In the genomic region with DNA sequence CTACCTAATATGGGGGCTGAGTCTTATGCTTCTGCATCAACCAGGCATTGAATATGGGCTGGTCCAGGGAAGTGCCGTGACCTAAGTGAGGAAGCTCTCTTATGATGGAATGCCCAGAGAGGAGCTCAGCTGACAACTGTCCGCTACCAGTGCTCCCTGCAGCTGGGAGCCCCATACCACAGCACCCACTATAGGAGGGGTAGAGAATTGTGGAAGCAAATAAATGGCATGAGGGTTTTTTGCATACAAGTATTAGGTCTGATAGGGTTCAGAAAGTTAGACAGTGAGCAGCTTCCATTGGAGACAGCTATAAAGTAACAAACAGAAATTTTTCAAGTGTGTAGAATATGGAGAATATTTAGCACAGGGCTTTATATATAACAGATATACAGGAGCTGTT, we compare ENCODE assay signal across 17 cellular contexts. TPM values are rescaled to one million over a fixed set of nuclear protein-coding genes. Genes with fewer than 3 reads are reported as not detected.
A peak's percentile ranks its signal among the peaks of the same experiment; 100 is the strongest.
DNase-seq lines count a peak whose midpoint lies in the region; FAIRE-seq and TF ChIP-seq lines count a peak whose summit lies in the region.
"Had no signal": no experiment of that assay in that cellular context is flagged by ENCODE, and none has a peak within 500 bp of the region (broad histone marks: within the 10 kb centered on the region; RNA-seq: fewer than 3 reads in every experiment).

No MANE protein-coding gene starts in this region.

- dilution Hi-C loops in keratinocyte (cut with MboI; ENCODE audit: extremely low pct_ligation_motif_present, low sequenced_read_pairs): no loop called here

- H3K9me3 ChIP-seq in keratinocyte (ENCODE audit: control insufficient read depth, low read depth, low read length) (no peaks in the 10 kb centered on the region), kidney (ENCODE audit: control insufficient read depth in 1 of 2, low read length in 2 of 2) (no peaks in the 10 kb centered on the region)
- H3K9me3 ChIP-seq: lower lobe of right lung, suprapubic skin had no signal

- no peaks in the 10 kb centered on the region for H3K27me3 Mint-ChIP-seq in activated T-cell treated with anti-CD3 and anti-CD28 coated beads, Interleukin-2, amount 50 U/mL, for 24 hours
- peaks cover 4% of the 10 kb centered on the region for H3K27me3 Mint-ChIP-seq in HFFc6 (ENCODE audit: insufficient read depth)
- peaks cover 2% of the 10 kb centered on the region for H3K27me3 Mint-ChIP-seq in activated naive CD8-positive, alpha-beta T cell treated with anti-CD3 and anti-CD28 coated beads for 36 hours
- no peaks in the 10 kb centered on the region for H3K27me3 Mint-ChIP-seq in activated CD4-positive, alpha-beta memory T cell treated with anti-CD3 and anti-CD28 coated beads, Interleukin-2, amount 10 ng/mL, durations not matched to agents 7 days and 5 days

- CTCF ChIA-PET in activated CD4-positive, alpha-beta memory T cell treated with anti-CD3 and anti-CD28 coated beads, Interleukin-2, amount 10 ng/mL, durations not matched to agents 7 days and 5 days (lab: Charles Lee): interaction anchor here (0.8 to 1.9 kb wide), 4 partner anchors 9 to 70 kb away, joined by 3 to 5 read pairs (median 3); no protein-coding TSS in a partner anchor

- H3K9me3 Mint-ChIP-seq in activated T-cell treated with anti-CD3 and anti-CD28 coated beads, Interleukin-2, amount 50 U/mL, for 24 hours: no peaks in the 10 kb centered on the region
- H3K9me3 Mint-ChIP-seq in HFFc6: no peaks in the 10 kb centered on the region
- H3K9me3 Mint-ChIP-seq in activated naive CD8-positive, alpha-beta T cell treated with anti-CD3 and anti-CD28 coated beads for 36 hours: no peaks in the 10 kb centered on the region
- no peaks in the 10 kb centered on the region for H3K9me3 Mint-ChIP-seq in activated CD4-positive, alpha-beta memory T cell treated with anti-CD3 and anti-CD28 coated beads, Interleukin-2, amount 10 ng/mL, durations not matched to agents 7 days and 5 days
- H3K9me3 Mint-ChIP-seq: nephron had no signal

- no peaks in the 10 kb centered on the region for H4K20me1 ChIP-seq in keratinocyte (ENCODE audit: control insufficient read depth, extremely low read depth, insufficient read depth, low read length)

- peaks cover 67% of the 10 kb centered on the region for H3K79me2 ChIP-seq in keratinocyte (ENCODE audit: control insufficient read depth, insufficient read depth, low read length)

- H3K4me1 Mint-ChIP-seq in activated T-cell treated with anti-CD3 and anti-CD28 coated beads, Interleukin-2, amount 50 U/mL, for 24 hours (ENCODE audit: low read depth): peaks cover 51% of the 10 kb centered on the region
- H3K4me1 Mint-ChIP-seq in HFFc6 (ENCODE audit: low read depth): peaks cover 61% of the 10 kb centered on the region
- peaks cover 48% of the 10 kb centered on the region for H3K4me1 Mint-ChIP-seq in activated naive CD8-positive, alpha-beta T cell treated with anti-CD3 and anti-CD28 coated beads for 36 hours
- H3K4me1 Mint-ChIP-seq in activated CD4-positive, alpha-beta memory T cell treated with anti-CD3 and anti-CD28 coated beads, Interleukin-2, amount 10 ng/mL, durations not matched to agents 7 days and 5 days: peaks cover 47% of the 10 kb centered on the region

- peak overlapping the region; percentile 41 for H3K27ac Mint-ChIP-seq in activated T-cell treated with anti-CD3 and anti-CD28 coated beads, Interleukin-2, amount 50 U/mL, for 24 hours
- no peak overlapping the region for H3K27ac Mint-ChIP-seq in HFFc6
- H3K27ac Mint-ChIP-seq in activated naive CD8-positive, alpha-beta T cell treated with anti-CD3 and anti-CD28 coated beads for 36 hours: peak overlapping the region; percentile 32
- H3K27ac Mint-ChIP-seq in activated CD4-positive, alpha-beta memory T cell treated with anti-CD3 and anti-CD28 coated beads, Interleukin-2, amount 10 ng/mL, durations not matched to agents 7 days and 5 days: no peak overlapping the region

- H3K4me1 ChIP-seq in keratinocyte (ENCODE audit: control insufficient read depth, extremely low read depth, insufficient read depth, low read length) (peaks cover 17% of the 10 kb centered on the region), kidney (ENCODE audit: control insufficient read depth in 1 of 2, insufficient read depth in 1 of 2, low read depth in 1 of 2, low read length in 2 of 2) (peaks cover 4 to 15% of the 10 kb centered on the region in 2 donors)

- H2AFZ ChIP-seq in keratinocyte (ENCODE audit: control insufficient read depth, low read length): no peak overlapping the region

- peaks cover 3% of the 10 kb centered on the region for H3K9me1 ChIP-seq in keratinocyte (ENCODE audit: control insufficient read depth, extremely low read depth, insufficient read depth, low read length)

- H3K27ac ChIP-seq in keratinocyte (ENCODE audit: control insufficient read depth, insufficient read depth, low read length) (no peak overlapping the region), kidney (ENCODE audit: low read depth in 2 of 2, low read length in 2 of 2) (no peak overlapping the region)
- H3K27ac ChIP-seq: lower lobe of right lung, suprapubic skin had no signal

- H3K9ac ChIP-seq in keratinocyte (ENCODE audit: control insufficient read depth, extremely low read depth, insufficient read depth, low read length) (no peak overlapping the region), kidney (ENCODE audit: low read length in 2 of 2) (no peak overlapping the region)

- intact Hi-C loops in kidney (cut with DNase I): no loop called here

- POLR2A ChIA-PET in activated CD4-positive, alpha-beta memory T cell treated with anti-CD3 and anti-CD28 coated beads, Interleukin-2, amount 10 ng/mL, durations not matched to agents 7 days and 5 days (lab: Charles Lee): no interaction called here

- H3K4me3 ChIP-seq in keratinocyte (ENCODE audit: control insufficient read depth in 2 of 3, extremely low read depth in 1 of 3, insufficient read depth in 2 of 3, low read depth in 1 of 3, low read length in 3 of 3) (no peak overlapping the region), kidney (ENCODE audit: low read length in 2 of 2) (no peak overlapping the region)
- H3K4me3 ChIP-seq: lower lobe of right lung, suprapubic skin had no signal

- DNase-seq in activated T-cell treated with anti-CD3 and anti-CD28 coated beads, Interleukin-2, amount 50 U/mL, for 24 hours: no peak
- DNase-seq in activated T-cell treated with anti-CD3 and anti-CD28 coated beads for 4 hours (no peak), HFFc6 (no peak), keratinocyte (ENCODE audit: low read depth, low spot score) (no peak), kidney (no peak), dedifferentiated amniotic fluid mesenchymal stem cell (ENCODE audit: extremely low spot score) (no peak)
- DNase-seq in activated naive CD8-positive, alpha-beta T cell treated with anti-CD3 and anti-CD28 coated beads for 36 hours: no peak
- no peak for DNase-seq in activated CD4-positive, alpha-beta memory T cell treated with anti-CD3 and anti-CD28 coated beads, Interleukin-2, amount 10 ng/mL, durations not matched to agents 7 days and 5 days
- DNase-seq: ACHN; activated T-cell treated with anti-CD3 and anti-CD28 coated beads, Interleukin-2, amount 50 U/mL, for 1 hour; lower lobe of right lung; NCI-H1930; NCI-H526 had no signal

- no peaks in the 10 kb centered on the region for H3K27me3 ChIP-seq in keratinocyte (ENCODE audit: control insufficient read depth, extremely low read depth, insufficient read depth, low read length)
- H3K27me3 ChIP-seq: suprapubic skin had no signal

- no peak overlapping the region for H3K4me3 Mint-ChIP-seq in activated T-cell treated with anti-CD3 and anti-CD28 coated beads, Interleukin-2, amount 50 U/mL, for 24 hours
- no peak overlapping the region for H3K4me3 Mint-ChIP-seq in HFFc6
- H3K4me3 Mint-ChIP-seq in activated naive CD8-positive, alpha-beta T cell treated with anti-CD3 and anti-CD28 coated beads for 36 hours: no peak overlapping the region
- no peak overlapping the region for H3K4me3 Mint-ChIP-seq in activated CD4-positive, alpha-beta memory T cell treated with anti-CD3 and anti-CD28 coated beads, Interleukin-2, amount 10 ng/mL, durations not matched to agents 7 days and 5 days

- H3K36me3 ChIP-seq in keratinocyte (ENCODE audit: control insufficient read depth in 2 of 2, extremely low read depth in 1 of 2, insufficient read depth in 2 of 2, low read length in 2 of 2): peaks cover 11 to 23% of the 10 kb centered on the region in 2 experiments
- H3K36me3 ChIP-seq in kidney (ENCODE audit: control insufficient read depth in 1 of 2, insufficient read depth in 2 of 2, low read length in 2 of 2): peaks cover 11 to 17% of the 10 kb centered on the region in 2 donors

- peaks cover 88% of the 10 kb centered on the region for H3K36me3 Mint-ChIP-seq in activated T-cell treated with anti-CD3 and anti-CD28 coated beads, Interleukin-2, amount 50 U/mL, for 24 hours (ENCODE audit: low read depth)
- peaks cover 43% of the 10 kb centered on the region for H3K36me3 Mint-ChIP-seq in HFFc6 (ENCODE audit: low read depth)
- H3K36me3 Mint-ChIP-seq in activated naive CD8-positive, alpha-beta T cell treated with anti-CD3 and anti-CD28 coated beads for 36 hours: peaks cover 51% of the 10 kb centered on the region
- H3K36me3 Mint-ChIP-seq in activated CD4-positive, alpha-beta memory T cell treated with anti-CD3 and anti-CD28 coated beads, Interleukin-2, amount 10 ng/mL, durations not matched to agents 7 days and 5 days (ENCODE audit: low read depth): peaks cover 23% of the 10 kb centered on the region

- peak; percentile 71 for TF ChIP-seq CTCF in HFFc6 (IDR thresholded peaks at IDR 0.05)
- TF ChIP-seq CTCF in keratinocyte (optimal IDR thresholded peaks at IDR 0.05 in 1 of 3, IDR thresholded peaks at IDR 0.05 in 1 of 3, conservative IDR thresholded peaks at IDR 0.05 in 1 of 3; ENCODE audit: extremely low read depth in 1 of 3, insufficient read depth in 2 of 3, low read length in 3 of 3): peak in 2 of 3 experiments; percentile 49 to 64
- TF ChIP-seq CTCF in kidney (IDR thresholded peaks at IDR 0.05; ENCODE audit: borderline replicate concordance, extremely low read depth, insufficient read depth): no peak

- no peak overlapping the region for H3K4me2 ChIP-seq in keratinocyte (ENCODE audit: control insufficient read depth, extremely low read depth, insufficient read depth, low read depth, low read length)

- FAIRE-seq in keratinocyte (lab: Jason Lieb, UNC) (no peak), kidney (lab: Jason Lieb, UNC) (no peak)
- FAIRE-seq: GM18507, RCC 7860 had no signal

RNA-seq across cellular contexts. Expression of a gene that starts 4.6 kb away (rescaled TPM):
- 10 to 100 TPM; 34.1 to 42.4 (median 40.6) TPM for total RNA-seq in HFFc6 (2021; fragmentation: NEBNext Ultra II Directional; extraction: Animal tissue kit (Norgen Biotek cat#: 25700))
- total RNA-seq in activated naive CD8-positive, alpha-beta T cell treated with anti-CD3 and anti-CD28 coated beads for 36 hours: 10 to 100 TPM; 78.1 to 79.0 TPM
- polyA plus RNA-seq in keratinocyte: 42.5 to 76.0 TPM (median 58.0 TPM) in 3 replicates
- 122 TPM for polyA plus RNA-seq in keratinocyte (2011; ENCODE audit: low read depth)
- 46.1 and 54.5 TPM in 2 replicates for polyA plus RNA-seq in keratinocyte (2011; cell fraction: cytosol; rRNA removed)
- polyA plus RNA-seq in keratinocyte (2011; cell fraction: nucleus; rRNA removed): 45.5 and 58.7 TPM in 2 replicates
- polyA plus RNA-seq in keratinocyte (2012; ENCODE audit: low replicate concordance): 31.5 and 52.6 TPM in 2 replicates
- polyA minus RNA-seq in keratinocyte: 20.5 to 31.8 TPM (median 22.3 TPM) in 3 replicates
- 14.0 TPM for polyA minus RNA-seq in keratinocyte (2011; cell fraction: cytosol; rRNA and poly(A)+ RNA removed)
- 8.7 and 13.0 TPM in 2 replicates for polyA minus RNA-seq in keratinocyte (2011; cell fraction: nucleus; rRNA and poly(A)+ RNA removed)
- 28.5 TPM for total RNA-seq in kidney
- 77.4 TPM for polyA plus RNA-seq in kidney (ENCODE audit: insufficient read depth, low read depth, low replicate concordance)
- 10 to 100 TPM; 18.4 to 18.7 TPM for total RNA-seq in activated CD4-positive, alpha-beta memory T cell treated with anti-CD3 and anti-CD28 coated beads, Interleukin-2, amount 10 ng/mL, durations not matched to agents 7 days and 5 days

RNA-seq across cellular contexts. Expression of a gene that starts 5.3 kb away (rescaled TPM):
- 1 to 10 TPM in 3 of 6 experiments, under 1 TPM in 3; 0.71 to 2.2 (median 1.1) TPM for total RNA-seq in HFFc6 (2021; fragmentation: NEBNext Ultra II Directional; extraction: Animal tissue kit (Norgen Biotek cat#: 25700))
- 1 to 10 TPM; 3.0 to 3.8 TPM for total RNA-seq in activated naive CD8-positive, alpha-beta T cell treated with anti-CD3 and anti-CD28 coated beads for 36 hours
- polyA plus RNA-seq in keratinocyte (0.11 to 0.61 TPM (median 0.26 TPM) in 3 replicates), kidney (ENCODE audit: insufficient read depth, low read depth, low replicate concordance) (9.1 TPM)
- polyA plus RNA-seq in keratinocyte (2011; ENCODE audit: low read depth): 0.72 TPM
- polyA plus RNA-seq in keratinocyte (2011; cell fraction: cytosol; rRNA removed): 0.21 TPM in 2 replicates
- polyA plus RNA-seq in keratinocyte (2011; cell fraction: nucleus; rRNA removed): 0.39 and 0.90 TPM in 2 replicates
- 0.24 and 0.54 TPM in 2 replicates for polyA plus RNA-seq in keratinocyte (2012; ENCODE audit: low replicate concordance)
- polyA minus RNA-seq in keratinocyte: 0.40 TPM in 1 of 3 replicates, not detected in the others
- not detected for polyA minus RNA-seq in keratinocyte (2011; cell fraction: cytosol; rRNA and poly(A)+ RNA removed)
- polyA minus RNA-seq in keratinocyte (2011; cell fraction: nucleus; rRNA and poly(A)+ RNA removed): not detected in 2 replicates
- 3.5 TPM for total RNA-seq in kidney
- total RNA-seq in activated CD4-positive, alpha-beta memory T cell treated with anti-CD3 and anti-CD28 coated beads, Interleukin-2, amount 10 ng/mL, durations not matched to agents 7 days and 5 days: 1 to 10 TPM in 1 of 2 experiments, under 1 TPM in 1; 0.60 to 1.1 TPM

Comparison
In these comparisons a context has a peak if more than half of its experiments do, and no peak if none do; other contexts are left out.
1. H3K27ac Mint-ChIP-seq: peak in activated T-cell treated with anti-CD3 and anti-CD28 coated beads, Interleukin-2, amount 50 U/mL, for 24 hours (single experiment) and activated naive CD8-positive, alpha-beta T cell treated with anti-CD3 and anti-CD28 coated beads for 36 hours (single experiment); none in HFFc6 (single experiment) and activated CD4-positive, alpha-beta memory T cell treated with anti-CD3 and anti-CD28 coated beads, Interleukin-2, amount 10 ng/mL, durations not matched to agents 7 days and 5 days (single experiment).